ENCODE assay signal across 8 cellular contexts in genomic region chr4:184287697-184288255, GRCh38.
DNase-seq lines count a peak whose midpoint lies in the region; ATAC-seq, FAIRE-seq and TF ChIP-seq lines count a peak whose summit lies in the region.

No MANE protein-coding gene starts in this region.

- no peak overlapping the region for H3T11ph ChIP-seq in H9 (ENCODE audit: low read length)

- TSS peak; percentile 89 for BruUV-seq in GM12878 (replicated peaks; lab: Mats Ljungman, UMichigan)

- H3K4me3 ChIP-seq in ACC112 (ENCODE audit: low read depth, low read length): peak overlapping the region; percentile 36; the same call in 1 of the 2 replicates
- H3K4me3 ChIP-seq in GM12878: peak overlapping the region; percentile 55
- no peak overlapping the region for H3K4me3 ChIP-seq in lower leg skin (ENCODE audit: low read depth, poor library complexity, severe bottlenecking)

- H3K4me1 ChIP-seq in ACC112 (ENCODE audit: control insufficient read depth, insufficient read depth, low read length, unreplicated experiment): peaks cover 16% of the 10 kb centered on the region
- H3K4me1 ChIP-seq in H9 (ENCODE audit: insufficient read depth, low read length): no peaks in the 10 kb centered on the region
- peaks cover 64% of the 10 kb centered on the region for H3K4me1 ChIP-seq in GM12878 (ENCODE audit: control insufficient read depth, insufficient read depth, low read length)

- no peak overlapping the region for H2BK15ac ChIP-seq in H9 (ENCODE audit: low read depth, low read length)

- H3K14ac ChIP-seq in H9 (ENCODE audit: insufficient read depth, low read length): no peak overlapping the region

- no peak overlapping the region for H4K5ac ChIP-seq in H9 (ENCODE audit: insufficient read length, low read depth, low read length)

- TF ChIP-seq CTCF in H9 (conservative IDR thresholded peaks at IDR 0.05): peak; percentile 28; the same call in 2 of the 3 replicates
- TF ChIP-seq CTCF in GM12878 (IDR thresholded peaks at IDR 0.05 in 2 of 3, conservative IDR thresholded peaks at IDR 0.05 in 1 of 3; ENCODE audit: control insufficient read depth in 2 of 3, extremely low read depth in 1 of 3, insufficient read depth in 1 of 3, low read depth in 3 of 3, low read length in 3 of 3): peak in 2 of 3 experiments; percentile 13 to 27; a peak in 3 of 6 replicates
- no peak for TF ChIP-seq CTCF in type B pancreatic cell (conservative IDR thresholded peaks at IDR 0.05)
- no peak for TF ChIP-seq CTCF in lower leg skin (IDR thresholded peaks at IDR 0.05)

- H3K4me3 Mint-ChIP-seq in H9: no peak overlapping the region
- H3K4me3 Mint-ChIP-seq in type B pancreatic cell: peak overlapping the region; percentile 76

- no peak overlapping the region for H3K23ac ChIP-seq in H9 (ENCODE audit: insufficient read length, low read depth, low read length)

- H3K36me3 ChIP-seq in ACC112 (ENCODE audit: insufficient read depth, low read length) (no peaks in the 10 kb centered on the region), GM12878 (ENCODE audit: control insufficient read depth in 2 of 2, insufficient read depth in 2 of 2, low read length in 1 of 2) (no peaks in the 10 kb centered on the region)

- no peak overlapping the region for H4K91ac ChIP-seq in H9 (ENCODE audit: insufficient read length, low read depth, low read length)

- no peak overlapping the region for H3K56ac ChIP-seq in H9 (ENCODE audit: insufficient read length, low read depth, low read length)

- H3K4me1 Mint-ChIP-seq in H9: peaks cover 16 to 17% of the 10 kb centered on the region in 2 experiments
- H3K4me1 Mint-ChIP-seq in type B pancreatic cell (ENCODE audit: unreplicated experiment): peaks cover 14% of the 10 kb centered on the region

- POLR2A ChIA-PET in GM12878 (lab: Charles Lee): interaction anchor here (0.6 to 4.1 kb wide), 16 partner anchors 14 to 288 kb away, joined by 3 to 49 read pairs (median 4); no protein-coding TSS in a partner anchor

- H4K20me1 ChIP-seq in H9 (ENCODE audit: control insufficient read depth, insufficient read depth, insufficient read length) (no peaks in the 10 kb centered on the region), GM12878 (ENCODE audit: control insufficient read depth, insufficient read depth) (no peaks in the 10 kb centered on the region)

- H3K36me3 Mint-ChIP-seq in H9 (ENCODE audit: insufficient read depth in 1 of 3, low read depth in 3 of 3) (no peaks in the 10 kb centered on the region), type B pancreatic cell (no peaks in the 10 kb centered on the region)

- no peak overlapping the region for H2BK120ac ChIP-seq in H9 (ENCODE audit: low read depth, low read length, poor library complexity, severe bottlenecking)

- no peak for TF ChIP-seq EP300 in GM12878 (IDR thresholded peaks at IDR 0.05; ENCODE audit: borderline replicate concordance in 1 of 2, control insufficient read depth in 1 of 2, low read depth in 2 of 2, low read length in 2 of 2)

- no peak overlapping the region for H3K9ac ChIP-seq in H9 (ENCODE audit: extremely low read depth, insufficient read length, low read length)
- H3K9ac ChIP-seq in GM12878 (ENCODE audit: control insufficient read depth, insufficient read depth, low read length): peak overlapping the region; percentile 79

- H3K79me2 ChIP-seq in ACC112 (ENCODE audit: control insufficient read depth, insufficient read depth, low read length, unreplicated experiment): no peaks in the 10 kb centered on the region
- H3K79me2 ChIP-seq in H9 (ENCODE audit: insufficient read depth, low read length): no peaks in the 10 kb centered on the region
- peaks cover 32% of the 10 kb centered on the region for H3K79me2 ChIP-seq in GM12878 (ENCODE audit: control insufficient read depth, insufficient read depth, low read length)

- H2BK12ac ChIP-seq in H9 (ENCODE audit: insufficient read length, low read depth, low read length): no peak overlapping the region

- peak; percentile 7 for FAIRE-seq in GM12878 (lab: Jason Lieb, UNC)

- WGBS in H9 (ENCODE audit: extremely low coverage, insufficient read length, low lambda C conversion rate): no CpG with 5 or more reads among the region's 5 CpGs
- WGBS in GM12878 (ENCODE audit: insufficient coverage, insufficient replicate concordance, low lambda C conversion rate, missing lambda C conversion rate): 2% methylated on average over 5 of the region's 5 CpGs
- 15 to 22% methylated on average over 5 of the region's 5 CpGs for WGBS in lower leg skin, 2 donors

- no peak overlapping the region for H2BK20ac ChIP-seq in H9 (ENCODE audit: low read depth, low read length, poor library complexity, severe bottlenecking)

- CTCF ChIA-PET in GM12878 (lab: Yijun Ruan, JAX): interaction anchor here (0.7 to 15.5 kb wide), 20 partner anchors 9 to 254 kb away, joined by 3 to 348 read pairs (median 5); no protein-coding TSS in a partner anchor

- TF ChIP-seq RAD21 in GM12878 (IDR thresholded peaks at IDR 0.05; ENCODE audit: insufficient read depth, low read depth, low read length): peak; percentile 53

- intact Hi-C loops in GM12878 (cut with micrococcal nuclease; ENCODE audit: unreplicated experiment): loop anchor here (1.0 to 10.0 kb wide), 5 partner anchors 27 to 567 kb away; no protein-coding TSS in a partner anchor
- intact Hi-C loops in left colon (cut with DNase I, micrococcal nuclease): loop anchor here in 1 of 2 donors (5.0 kb wide), 1 partner anchor 250 kb away; no protein-coding TSS in a partner anchor
- intact Hi-C loops in lower leg skin (cut with DNase I; ENCODE audit: low total_unique reads): no loop called here

- no peaks in the 10 kb centered on the region for H3K79me1 ChIP-seq in H9 (ENCODE audit: insufficient read depth, low read depth, low read length, poor library complexity, severe bottlenecking)

- H3K18ac ChIP-seq in H9 (ENCODE audit: insufficient read length, low read depth, low read length): no peak overlapping the region

- H3K27me3 ChIP-seq in ACC112 (ENCODE audit: insufficient read depth, low read length): no peaks in the 10 kb centered on the region
- no peaks in the 10 kb centered on the region for H3K27me3 ChIP-seq in H9 (ENCODE audit: insufficient read depth, low read length)
- no peaks in the 10 kb centered on the region for H3K27me3 ChIP-seq in GM12878 (replicated peaks in 1 of 2; ENCODE audit: control insufficient read depth in 2 of 2, insufficient read depth in 2 of 2, low read length in 1 of 2)

- in situ Hi-C loops in GM12878 (cut with MboI): loop anchor here (10.0 kb wide), 1 partner anchor 447 kb away; the partner anchor contains the start of gene CENPU

- no peak overlapping the region for H3K27ac ChIP-seq in ACC112 (ENCODE audit: low read depth, low read length)
- no peak overlapping the region for H3K27ac ChIP-seq in H9 (ENCODE audit: insufficient read length, low read depth, low read length)
- peak overlapping the region; percentile 99 for H3K27ac ChIP-seq in GM12878 (ENCODE audit: control insufficient read depth, insufficient read depth)

- no peak overlapping the region for H4K8ac ChIP-seq in H9 (replicated peaks; ENCODE audit: insufficient read length, low read depth, low read length)

- H3K9me3 Mint-ChIP-seq in H9 (no peaks in the 10 kb centered on the region), type B pancreatic cell (no peaks in the 10 kb centered on the region)

- no peak overlapping the region for H2AK5ac ChIP-seq in H9 (ENCODE audit: insufficient read length, low read length)

- H3K27ac Mint-ChIP-seq in H9 (peak overlapping the region in 1 of 3 experiments; percentile 17; a peak in 1 of 7 replicates), type B pancreatic cell (peak overlapping the region; percentile 93)

- SMC1A ChIA-PET in GM12878 (lab: Charles Lee; ENCODE audit: uncharacterized antibody, unreplicated experiment): interaction anchor here (0.7 to 4.7 kb wide), 24 partner anchors 10 to 535 kb away, joined by 3 to 81 read pairs (median 7); no protein-coding TSS in a partner anchor

- H2BK5ac ChIP-seq in H9 (ENCODE audit: insufficient read length, low read length): no peak overlapping the region

- H3K4ac ChIP-seq in H9 (ENCODE audit: low read depth, low read length): no peak overlapping the region

- TF ChIP-seq POLR2A in GM12878 (IDR thresholded peaks at IDR 0.05; ENCODE audit: low read depth, low read length) (0 out of 2 replicates have a peak, but pooled peaks have one; percentile 20), lower leg skin (IDR thresholded peaks at IDR 0.05) (no peak)

- peaks cover 4% of the 10 kb centered on the region for H3K23me2 ChIP-seq in H9 (ENCODE audit: insufficient read length, low read depth, low read length, poor library complexity, severe bottlenecking)

- no peak overlapping the region for H3K4me2 ChIP-seq in H9 (ENCODE audit: insufficient read depth, insufficient read length, low read length)
- peak overlapping the region; percentile 62 for H3K4me2 ChIP-seq in GM12878 (ENCODE audit: control insufficient read depth, insufficient read depth)

- H3K9me3 ChIP-seq in H9 (ENCODE audit: control insufficient read depth, low read depth, low read length) (no peaks in the 10 kb centered on the region), GM12878 (replicated peaks; ENCODE audit: control insufficient read depth, insufficient read depth, low read length) (no peaks in the 10 kb centered on the region; the same call in 2 of the 3 replicates)

- H2AFZ ChIP-seq in ACC112 (ENCODE audit: low read length, unreplicated experiment) (peak overlapping the region; percentile 95), H9 (ENCODE audit: low read length) (no peak overlapping the region), GM12878 (ENCODE audit: control insufficient read depth, low read depth, low read length) (no peak overlapping the region)

- RAD21 ChIA-PET in GM12878 (lab: Charles Lee; ENCODE audit: unreplicated experiment): interaction anchor here (0.7 to 5.1 kb wide), 18 partner anchors 13 to 362 kb away, joined by 3 to 89 read pairs (median 8); partner anchors contain the start of genes CASP3 and PRIMPOL

- H3K27me3 Mint-ChIP-seq in H9 (ENCODE audit: low read depth) (no peaks in the 10 kb centered on the region), type B pancreatic cell (no peaks in the 10 kb centered on the region)

- DNase-seq in H9: peak; percentile 44
- DNase-seq in GM12878 (ENCODE audit: low read depth, low spot score): no peak
- DNase-seq in left colon: peak in 1 of 2 donors; percentile 40
- no peak for DNase-seq in type B pancreatic cell (ENCODE audit: extremely low spot score, unreplicated experiment)
- DNase-seq in stimulated activated CD4-positive, alpha-beta T cell treated with anti-CD3 and anti-CD28 coated beads, Interleukin-1b, Interleukin-23, amount 100 ng/mL, for 48 hours: no peak
- no peak for DNase-seq in lower leg skin (ENCODE audit: low spot score in 2 of 2)
- no peak for DNase-seq in stimulated activated CD4-positive, alpha-beta T cell treated with anti-CD3 and anti-CD28 coated beads, Interleukin-15, amount 100 ng/mL, for 24 hours

- ATAC-seq in GM12878 (peak; percentile 4; the same call in 1 of the 3 replicates), left colon (peak; percentile 66)

TF ChIP-seq in GM12878, 131 proteins besides CTCF, POLR2A, EP300 and RAD21 (continues in another document):
- TF ChIP-seq RELA (IDR thresholded peaks at IDR 0.05; ENCODE audit: borderline replicate concordance, partially characterized antibody): peak; percentile 26
- TF ChIP-seq MAX (IDR thresholded peaks at IDR 0.05; ENCODE audit: low read depth, low read length): 0 out of 2 replicates have a peak, but pooled peaks have one; percentile 18

Comparison
In these comparisons a context has a peak if more than half of its experiments do, and no peak if none do; other contexts are left out.
1. CTCF ChIP-seq: peak in H9 (single experiment) and GM12878 (2 of 3); none in type B pancreatic cell (single experiment) and lower leg skin (0 of 3).